20 cellular contexts compared by ENCODE assay signal in the genomic region with DNA sequence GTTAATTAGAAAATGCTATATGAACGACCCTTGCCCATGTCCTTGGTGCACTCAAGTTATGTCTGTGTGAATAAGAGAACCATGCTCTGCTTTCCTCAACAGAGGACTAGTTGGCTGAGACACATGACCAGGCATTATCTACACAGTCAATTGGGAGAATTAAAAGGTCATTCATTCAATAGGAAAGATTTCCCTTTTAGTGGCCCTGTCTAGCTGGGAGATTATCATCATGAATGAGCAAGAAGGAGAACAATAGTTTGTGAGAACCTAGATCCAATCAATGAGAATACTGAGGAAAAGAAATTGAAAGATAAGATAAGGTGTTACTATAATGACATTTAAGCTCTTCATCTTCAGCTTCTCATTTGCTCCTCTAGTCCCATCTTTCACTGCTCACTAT.
DNase-seq lines count a peak whose midpoint lies in the region; ATAC-seq, FAIRE-seq and TF ChIP-seq lines count a peak whose summit lies in the region.
"Had no signal": no experiment of that assay in that cellular context is flagged by ENCODE, and none has a peak within 500 bp of the region (broad histone marks: within the 10 kb centered on the region; RNA-seq: fewer than 3 reads in every experiment).

No MANE protein-coding gene starts in this region.

- H3K9me3 ChIP-seq in OCI-LY7 (ENCODE audit: low read length) = 0 out of 2 replicates have a peak, but pooled peaks cover 4% of the 10 kb centered on the region
- H3K9me3 ChIP-seq: BE2C had no signal

- no peak overlapping the region for H3K23ac ChIP-seq in mesendoderm (ENCODE audit: low read length)

- CTCF ChIA-PET in OCI-LY7 (lab: Charles Lee; ENCODE audit: unreplicated experiment) = no interaction called here

- WGBS in mesendoderm (ENCODE audit: extremely low coverage, insufficient coverage, low lambda C conversion rate) = no CpG with 5 or more reads among the region's 1 CpG

- H3K18ac ChIP-seq in mesendoderm (ENCODE audit: low read length) = peak overlapping the region; percentile 64

- H4K8ac ChIP-seq in mesendoderm (ENCODE audit: low read depth, low read length) = no peak overlapping the region

- no peak for ATAC-seq in GM18867 (IDR thresholded peaks at IDR 0.05; ENCODE audit: unreplicated experiment)

- POLR2A ChIA-PET in OCI-LY7 (lab: Charles Lee) = no interaction called here

- H3K9me2 ChIP-seq in OCI-LY7 (ENCODE audit: insufficient read depth, low read length) = no peaks in the 10 kb centered on the region

- H3K27me3 ChIP-seq in mesendoderm (ENCODE audit: insufficient read depth, low read length, poor library complexity) = no peaks in the 10 kb centered on the region
- H3K27me3 ChIP-seq: BE2C, BLaER1 had no signal

- no peak for DNase-seq in D721Med (ENCODE audit: insufficient read length, low spot score)
- DNase-seq in OCI-LY7 (ENCODE audit: low spot score) = no peak
- peak; percentile 54 for DNase-seq in mesendoderm
- no peak for DNase-seq in ecto neural progenitor cell (ENCODE audit: low spot score)
- no peak for DNase-seq in NCI-H2171 treated with DMSO at 0.1 percent for 48 hours (lab: John Stamatoyannopoulos, UW)
- DNase-seq: 8988T; ACHN; BE2C; C1 segment of cervical spinal cord; CD4-positive, alpha-beta memory T cell; CD4-positive, CD25-positive, alpha-beta regulatory T cell; CD8-positive, alpha-beta memory T cell; COR-L47; DMS79 treated with DMSO at 0.1 percent for 48 hours; GF-D8 had no signal

- no peak overlapping the region for H3K4ac ChIP-seq in mesendoderm (ENCODE audit: low read depth, low read length)

- BruUV-seq in OCI-LY7 (replicated peaks; lab: Mats Ljungman, UMichigan) = no TSS peak

- H2BK15ac ChIP-seq in mesendoderm (replicated peaks; ENCODE audit: low read depth) = no peak overlapping the region

- no peak overlapping the region for H2AK5ac ChIP-seq in mesendoderm (ENCODE audit: low read length)

- peak; percentile 41 for FAIRE-seq in D721Med (lab: Jason Lieb, UNC)
- FAIRE-seq: A204.1, G401.6, GM12891 had no signal

- no peak overlapping the region for H3K4me3 ChIP-seq in OCI-LY7 (ENCODE audit: low read depth, low read length, poor library complexity, severe bottlenecking)
- H3K4me3 ChIP-seq in mesendoderm (ENCODE audit: low read length) = no peak overlapping the region
- H3K4me3 ChIP-seq: BLaER1 had no signal

- H2BK5ac ChIP-seq in mesendoderm (ENCODE audit: low read length) = peak overlapping the region; percentile 25

- no peak overlapping the region for H3K9ac ChIP-seq in mesendoderm (ENCODE audit: low read length)
- H3K9ac ChIP-seq: BLaER1 had no signal

- no peak overlapping the region for H2BK120ac ChIP-seq in mesendoderm (ENCODE audit: low read depth, low read length)

- no peak overlapping the region for H4K5ac ChIP-seq in mesendoderm (ENCODE audit: low read length)

- H3K79me2 ChIP-seq in OCI-LY7 (ENCODE audit: insufficient read depth, low read depth, low read length) = no peaks in the 10 kb centered on the region
- H3K79me2 ChIP-seq in mesendoderm (ENCODE audit: control insufficient read depth, insufficient read depth, low read length) = no peaks in the 10 kb centered on the region

- H3K4me2 ChIP-seq in OCI-LY7 (ENCODE audit: low read length) (no peak overlapping the region), mesendoderm (ENCODE audit: low read length) (no peak overlapping the region)
- H3K4me2 ChIP-seq: BLaER1 had no signal

- no peaks in the 10 kb centered on the region; the same call in 1 of the 2 replicates for H3K36me3 ChIP-seq in OCI-LY7 (ENCODE audit: insufficient read depth, low read length)
- no peaks in the 10 kb centered on the region for H3K36me3 ChIP-seq in mesendoderm (ENCODE audit: control insufficient read depth, insufficient read depth, low read length)
- H3K36me3 ChIP-seq: BE2C, BLaER1 had no signal

- TF ChIP-seq CTCF in D721Med (IDR thresholded peaks at IDR 0.05; ENCODE audit: insufficient read depth, missing control alignments) = no peak
- TF ChIP-seq CTCF in OCI-LY7 (conservative IDR thresholded peaks at IDR 0.05; ENCODE audit: low read length) = no peak

- intact Hi-C loops in OCI-LY7 (cut with micrococcal nuclease; ENCODE audit: unreplicated experiment) = no loop called here

- H2AFZ ChIP-seq in OCI-LY7 (ENCODE audit: low read length) = peak overlapping the region; percentile 63; the same call in 1 of the 2 replicates

- H3K4me1 ChIP-seq in OCI-LY7 (ENCODE audit: insufficient read depth, low read length, poor library complexity, severe bottlenecking) (peaks cover 11% of the 10 kb centered on the region), mesendoderm (ENCODE audit: control insufficient read depth, low read depth, low read length) (peaks cover 9% of the 10 kb centered on the region)
- H3K4me1 ChIP-seq: BE2C had no signal

- H3K27ac ChIP-seq in OCI-LY7 (ENCODE audit: low read depth, low read length, poor library complexity, severe bottlenecking) = no peak overlapping the region
- no peak overlapping the region for H3K27ac ChIP-seq in mesendoderm (ENCODE audit: low read depth, low read length)
- H3K27ac ChIP-seq: BLaER1 had no signal

- H4K20me1 ChIP-seq in OCI-LY7 (ENCODE audit: insufficient read depth, low read length) = no peaks in the 10 kb centered on the region
- H4K20me1 ChIP-seq: BLaER1 had no signal

- H3K56ac ChIP-seq in mesendoderm (ENCODE audit: low read length) = no peak overlapping the region

- H3K79me1 ChIP-seq in mesendoderm (ENCODE audit: low read length) = no peaks in the 10 kb centered on the region
